Comparison of ENCODE assay signal across 20 cellular contexts in the genomic region with DNA sequence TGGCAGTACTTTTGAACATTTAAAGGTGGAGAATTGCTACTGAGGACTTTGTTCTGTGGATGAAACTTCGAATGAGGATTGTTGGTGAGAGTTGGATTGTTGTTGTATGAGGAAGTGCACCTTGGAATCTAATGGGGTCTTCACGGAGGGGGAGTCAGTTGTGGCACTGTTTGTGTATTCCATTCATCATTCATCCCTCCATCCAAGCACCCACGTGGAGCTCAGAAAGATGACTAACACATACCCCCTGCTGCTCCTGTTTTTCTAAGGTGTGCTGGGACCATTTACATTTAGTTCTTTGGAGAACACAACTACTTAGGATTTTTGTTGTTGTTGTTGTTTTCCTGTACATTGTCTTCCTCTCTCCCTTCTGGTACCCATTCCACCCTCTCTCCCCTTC.
A peak's percentile ranks its signal among the peaks of the same experiment; 100 is the strongest.
DNase-seq lines count a peak whose midpoint lies in the region; ATAC-seq and TF ChIP-seq lines count a peak whose summit lies in the region.
"Had no signal": no experiment of that assay in that cellular context is flagged by ENCODE, and none has a peak within 500 bp of the region (broad histone marks: within the 10 kb centered on the region; RNA-seq: fewer than 3 reads in every experiment).

No MANE protein-coding gene starts in this region.

- H3K36me3 Mint-ChIP-seq in T-helper 17 cell (ENCODE audit: low read depth): no peaks in the 10 kb centered on the region

- H3K56ac ChIP-seq in mesendoderm (ENCODE audit: low read length): peak overlapping the region; percentile 43

- peaks cover 16% of the 10 kb centered on the region for H3K27me3 Mint-ChIP-seq in T-helper 17 cell

- no peak overlapping the region for H3K18ac ChIP-seq in mesendoderm (ENCODE audit: low read length)

- H2BK120ac ChIP-seq in mesendoderm (ENCODE audit: low read depth, low read length): no peak overlapping the region

- H3K27ac ChIP-seq in right atrium auricular region: peak overlapping the region; percentile 56 to 73
- H3K27ac ChIP-seq in mesendoderm (ENCODE audit: low read depth, low read length): no peak overlapping the region
- H3K27ac ChIP-seq: HL-60 had no signal

- no peak overlapping the region for H3K27ac Mint-ChIP-seq in T-helper 17 cell

- no peaks in the 10 kb centered on the region for H3K36me3 ChIP-seq in right atrium auricular region
- H3K36me3 ChIP-seq in mesendoderm (ENCODE audit: control insufficient read depth, insufficient read depth, low read length): no peaks in the 10 kb centered on the region
- H3K36me3 ChIP-seq: HAP-1 had no signal

- no peak for TF ChIP-seq CTCF in right atrium auricular region (IDR thresholded peaks at IDR 0.05)

- ATAC-seq in left ventricle myocardium superior: no peak
- no peak for ATAC-seq in T-helper 17 cell
- ATAC-seq in GM18517 (IDR thresholded peaks at IDR 0.05; ENCODE audit: unreplicated experiment): no peak
- ATAC-seq: PC-3 had no signal

- H3K9ac ChIP-seq in mesendoderm (ENCODE audit: low read length): no peak overlapping the region

- H3K4me3 ChIP-seq in right atrium auricular region: no peak overlapping the region
- no peak overlapping the region for H3K4me3 ChIP-seq in mesendoderm (ENCODE audit: low read length)
- H3K4me3 ChIP-seq: HAP-1 had no signal

- H2AK5ac ChIP-seq in mesendoderm (ENCODE audit: low read length): no peak overlapping the region

- H3K9me3 ChIP-seq in right atrium auricular region (no peaks in the 10 kb centered on the region), T-helper 17 cell (ENCODE audit: control insufficient read depth, low read length, poor library complexity, severe bottlenecking) (no peaks in the 10 kb centered on the region)
- H3K9me3 ChIP-seq: HAP-1 had no signal

- no peak overlapping the region for H4K8ac ChIP-seq in mesendoderm (ENCODE audit: low read depth, low read length)

- 100% methylated on average over 1 of the region's 3 CpGs for WGBS in mesendoderm (ENCODE audit: extremely low coverage, insufficient coverage, low lambda C conversion rate)

- no peak overlapping the region for H3K4ac ChIP-seq in mesendoderm (ENCODE audit: low read depth, low read length)

- H3K4me2 ChIP-seq in mesendoderm (ENCODE audit: low read length): no peak overlapping the region

- H3K79me1 ChIP-seq in mesendoderm (ENCODE audit: low read length): peaks cover 21% of the 10 kb centered on the region

- no peak overlapping the region for H4K5ac ChIP-seq in mesendoderm (ENCODE audit: low read length)

- H3K23ac ChIP-seq in mesendoderm (ENCODE audit: low read length): no peak overlapping the region

- H3K27me3 ChIP-seq in right atrium auricular region (no peaks in the 10 kb centered on the region), mesendoderm (ENCODE audit: insufficient read depth, low read length, poor library complexity) (no peaks in the 10 kb centered on the region)

- H3K4me1 ChIP-seq in right atrium auricular region: peaks cover 0 to 60% of the 10 kb centered on the region in 2 donors
- peaks cover 33% of the 10 kb centered on the region for H3K4me1 ChIP-seq in mesendoderm (ENCODE audit: control insufficient read depth, low read depth, low read length)
- H3K4me1 ChIP-seq: HAP-1 had no signal

- H2BK5ac ChIP-seq in mesendoderm (ENCODE audit: low read length): no peak overlapping the region

- intact Hi-C loops in left ventricle myocardium superior (cut with micrococcal nuclease): no loop called here

- peaks cover 5% of the 10 kb centered on the region for H3K4me1 Mint-ChIP-seq in T-helper 17 cell

- no peak overlapping the region for H2BK15ac ChIP-seq in mesendoderm (replicated peaks; ENCODE audit: low read depth)

- peak overlapping the region; percentile 34 for H3K4me3 Mint-ChIP-seq in T-helper 17 cell

- peaks cover 75% of the 10 kb centered on the region for H3K79me2 ChIP-seq in mesendoderm (ENCODE audit: control insufficient read depth, insufficient read depth, low read length)

- no peak for DNase-seq in right atrium auricular region (ENCODE audit: low spot score)
- DNase-seq in left ventricle myocardium superior: no peak
- DNase-seq in T-helper 17 cell: no peak
- DNase-seq in mesendoderm: no peak
- DNase-seq in AG08395 (ENCODE audit: low spot score): no peak
- no peak for DNase-seq in T-helper 9 cell
- no peak for DNase-seq in NCI-H1092 (lab: John Stamatoyannopoulos, UW)
- DNase-seq: 8988T, C1 segment of cervical spinal cord, MV-4-11, NCI-H1436, NCI-H2029, NCI-H2171 treated with DMSO at 0.1 percent for 48 hours, NCI-H446 treated with DMSO at 0.1 percent for 48 hours, NCI-H774, PC-3, SW 1271 had no signal
